Comparison of ENCODE assay signal across 1 cellular context in the genomic region with DNA sequence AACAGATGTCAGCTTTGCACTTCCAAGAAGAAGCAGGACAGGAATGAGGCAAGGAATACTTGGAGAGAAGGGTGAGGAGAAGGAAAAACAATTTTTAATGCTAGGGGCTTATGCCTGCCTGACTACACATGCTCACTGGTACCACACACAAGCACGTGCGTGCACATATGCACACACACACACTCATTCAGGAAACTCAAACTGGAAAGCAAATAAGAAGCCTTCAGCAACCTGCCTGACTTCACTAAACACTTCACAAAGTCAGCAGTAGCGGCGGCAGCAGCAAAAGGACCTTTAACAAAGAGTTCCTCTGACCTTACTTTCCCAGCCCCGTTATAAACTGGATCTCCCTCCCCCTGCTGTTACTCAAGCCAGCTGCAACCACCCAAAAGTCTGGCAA.
TF ChIP-seq lines count a peak whose summit lies in the region.

No MANE protein-coding gene starts in this region.

TF ChIP-seq in HepG2, 621 proteins besides CTCF, POLR2A, EP300 and RAD21 (continued from another document):
- TF ChIP-seq, protein P1, sequence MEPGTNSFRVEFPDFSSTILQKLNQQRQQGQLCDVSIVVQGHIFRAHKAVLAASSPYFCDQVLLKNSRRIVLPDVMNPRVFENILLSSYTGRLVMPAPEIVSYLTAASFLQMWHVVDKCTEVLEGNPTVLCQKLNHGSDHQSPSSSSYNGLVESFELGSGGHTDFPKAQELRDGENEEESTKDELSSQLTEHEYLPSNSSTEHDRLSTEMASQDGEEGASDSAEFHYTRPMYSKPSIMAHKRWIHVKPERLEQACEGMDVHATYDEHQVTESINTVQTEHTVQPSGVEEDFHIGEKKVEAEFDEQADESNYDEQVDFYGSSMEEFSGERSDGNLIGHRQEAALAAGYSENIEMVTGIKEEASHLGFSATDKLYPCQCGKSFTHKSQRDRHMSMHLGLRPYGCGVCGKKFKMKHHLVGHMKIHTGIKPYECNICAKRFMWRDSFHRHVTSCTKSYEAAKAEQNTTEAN (CRISPR knock-in tag; conservative IDR thresholded peaks at IDR 0.05) = peak; percentile 68; the same call in 1 of the 2 replicates
- TF ChIP-seq SAP130 (CRISPR knock-in tag; IDR thresholded peaks at IDR 0.05; ENCODE audit: low read depth) (peak; percentile 45), BHLHE40 (IDR thresholded peaks at IDR 0.05; ENCODE audit: low read length) (peak; percentile 66), ZFP82 (CRISPR knock-in tag; IDR thresholded peaks at IDR 0.05; ENCODE audit: borderline replicate concordance) (no peak), MYC (CRISPR knock-in tag; IDR thresholded peaks at IDR 0.05; ENCODE audit: borderline replicate concordance) (0 out of 2 replicates have a peak, but pooled peaks have one; percentile 34), MZF1 (CRISPR knock-in tag; IDR thresholded peaks at IDR 0.05; ENCODE audit: borderline replicate concordance) (no peak), THAP11 (CRISPR knock-in tag; IDR thresholded peaks at IDR 0.05) (no peak), ZNF12 (CRISPR knock-in tag; IDR thresholded peaks at IDR 0.05) (0 out of 2 replicates have a peak, but pooled peaks have one; percentile 12)
- TF ChIP-seq, protein P2, sequence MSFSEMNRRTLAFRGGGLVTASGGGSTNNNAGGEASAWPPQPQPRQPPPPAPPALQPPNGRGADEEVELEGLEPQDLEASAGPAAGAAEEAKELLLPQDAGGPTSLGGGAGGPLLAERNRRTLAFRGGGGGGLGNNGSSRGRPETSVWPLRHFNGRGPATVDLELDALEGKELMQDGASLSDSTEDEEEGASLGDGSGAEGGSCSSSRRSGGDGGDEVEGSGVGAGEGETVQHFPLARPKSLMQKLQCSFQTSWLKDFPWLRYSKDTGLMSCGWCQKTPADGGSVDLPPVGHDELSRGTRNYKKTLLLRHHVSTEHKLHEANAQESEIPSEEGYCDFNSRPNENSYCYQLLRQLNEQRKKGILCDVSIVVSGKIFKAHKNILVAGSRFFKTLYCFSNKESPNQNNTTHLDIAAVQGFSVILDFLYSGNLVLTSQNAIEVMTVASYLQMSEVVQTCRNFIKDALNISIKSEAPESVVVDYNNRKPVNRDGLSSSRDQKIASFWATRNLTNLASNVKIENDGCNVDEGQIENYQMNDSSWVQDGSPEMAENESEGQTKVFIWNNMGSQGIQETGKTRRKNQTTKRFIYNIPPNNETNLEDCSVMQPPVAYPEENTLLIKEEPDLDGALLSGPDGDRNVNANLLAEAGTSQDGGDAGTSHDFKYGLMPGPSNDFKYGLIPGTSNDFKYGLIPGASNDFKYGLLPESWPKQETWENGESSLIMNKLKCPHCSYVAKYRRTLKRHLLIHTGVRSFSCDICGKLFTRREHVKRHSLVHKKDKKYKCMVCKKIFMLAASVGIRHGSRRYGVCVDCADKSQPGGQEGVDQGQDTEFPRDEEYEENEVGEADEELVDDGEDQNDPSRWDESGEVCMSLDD (CRISPR knock-in tag; IDR thresholded peaks at IDR 0.05; ENCODE audit: borderline replicate concordance) = no peak
- TF ChIP-seq, protein P3, sequence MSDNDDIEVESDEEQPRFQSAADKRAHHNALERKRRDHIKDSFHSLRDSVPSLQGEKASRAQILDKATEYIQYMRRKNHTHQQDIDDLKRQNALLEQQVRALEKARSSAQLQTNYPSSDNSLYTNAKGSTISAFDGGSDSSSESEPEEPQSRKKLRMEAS (IDR thresholded peaks at IDR 0.05) = peak; percentile 34; the same call in 1 of the 2 replicates
